ENCODE assay signal across 1 cellular context in the genomic region with DNA sequence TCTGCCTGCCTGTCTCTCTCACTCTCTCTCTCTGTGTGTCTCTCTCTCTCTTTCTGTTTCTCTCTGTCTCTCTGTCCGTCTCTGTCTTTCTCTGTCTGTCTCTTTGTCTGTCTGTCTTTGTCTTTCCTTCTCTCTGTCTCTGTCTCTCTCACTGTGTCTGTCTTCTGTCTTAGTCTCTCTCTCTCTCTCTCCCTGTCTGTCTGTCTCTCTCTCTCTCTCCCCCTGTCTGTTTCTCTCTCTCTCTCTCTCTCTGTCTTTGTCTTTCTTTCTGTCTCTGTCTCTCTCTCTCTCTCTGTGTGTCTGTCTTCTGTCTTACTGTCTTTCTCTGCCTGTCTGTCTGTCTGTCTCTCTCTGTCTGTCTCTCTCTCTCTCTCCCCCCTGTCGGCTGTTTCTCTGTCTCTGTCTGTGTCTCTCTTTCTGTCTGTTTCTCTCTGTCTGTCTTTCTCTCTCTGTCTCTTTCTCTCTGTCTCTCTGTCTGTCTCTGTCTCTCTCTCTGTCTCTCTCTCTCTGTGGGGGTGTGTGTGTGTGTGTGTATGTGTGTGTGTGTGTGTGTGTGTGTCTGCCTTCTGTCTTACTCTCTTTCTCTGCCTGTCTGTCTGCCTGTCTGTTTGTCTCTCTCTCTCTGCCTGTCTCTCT.
TF ChIP-seq lines count a peak whose summit lies in the region.

No MANE protein-coding gene starts in this region.

TF ChIP-seq in K562, 482 proteins besides CTCF, POLR2A, EP300 and RAD21 (continued from another document):
- TF ChIP-seq, protein P1, sequence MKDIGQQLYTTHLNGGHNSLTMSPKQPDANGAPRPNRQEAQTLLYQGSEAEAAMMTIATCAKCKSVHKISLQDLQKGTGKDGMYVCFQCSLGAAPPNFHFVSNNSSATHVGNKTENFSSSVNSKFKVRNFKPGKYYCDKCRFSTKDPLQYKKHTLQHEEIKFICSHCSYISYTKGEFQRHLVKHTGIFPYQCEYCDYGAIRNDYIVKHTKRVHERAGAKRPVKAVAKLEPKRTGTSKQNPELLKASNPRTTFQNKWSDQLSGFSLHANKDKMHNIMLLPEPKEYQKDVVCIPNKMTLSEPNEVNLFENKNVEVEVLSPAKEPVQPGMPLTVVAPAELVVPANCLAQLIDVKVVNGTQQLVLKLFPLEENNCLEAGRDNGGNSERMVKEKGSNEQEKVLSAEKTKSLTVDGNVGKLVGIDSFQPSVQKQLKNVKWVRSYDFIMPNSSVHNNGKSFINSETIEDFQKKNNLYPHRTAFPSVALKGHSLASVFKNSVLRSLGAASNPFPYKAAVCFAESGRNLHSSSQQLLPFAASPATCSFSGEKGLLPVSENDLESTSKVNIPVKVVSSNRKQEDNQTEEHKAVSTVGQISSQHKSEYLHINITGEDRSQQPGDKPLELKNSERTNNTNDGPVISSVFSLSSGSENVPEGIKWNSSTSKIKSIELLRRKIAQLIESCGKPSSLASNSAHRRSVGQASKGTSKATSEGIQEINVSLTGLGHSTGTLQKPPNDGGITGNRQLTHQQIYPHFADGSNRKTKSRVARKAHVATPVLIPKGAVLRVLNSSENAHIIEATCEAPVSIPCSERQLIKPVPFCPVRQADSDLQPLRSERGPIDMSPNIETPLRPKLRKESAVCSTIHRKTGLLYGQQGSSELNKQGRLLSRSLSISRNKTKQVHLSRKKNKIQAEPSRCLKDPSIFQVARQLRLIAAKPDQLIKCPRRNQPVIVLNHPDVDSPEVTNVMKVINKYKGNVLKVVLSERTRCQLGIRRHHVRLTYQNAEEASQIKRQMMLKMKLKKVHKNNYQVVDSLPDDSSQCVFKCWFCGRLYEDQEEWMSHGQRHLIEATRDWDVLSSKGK (CRISPR knock-in tag; IDR thresholded peaks at IDR 0.05): peak; percentile 89
- TF ChIP-seq PTRF (tag; IDR thresholded peaks at IDR 0.05) (peak; percentile 89), ZNF561 (CRISPR knock-in tag; conservative IDR thresholded peaks at IDR 0.05) (peak; percentile 89), MTA2 (IDR thresholded peaks at IDR 0.05; ENCODE audit: low read depth) (peak; percentile 27), CC2D1A (IDR thresholded peaks at IDR 0.05) (peak; percentile 87), ZNF3 (CRISPR knock-in tag; IDR thresholded peaks at IDR 0.05) (peak; percentile 88), DDX20 (tag; IDR thresholded peaks at IDR 0.05; ENCODE audit: low read depth) (peak; percentile 87; the same call in 1 of the 2 replicates), HDAC1 (IDR thresholded peaks at IDR 0.05) (peak; percentile 98 to 99; a peak in 3 of 4 replicates), STAG1 (CRISPR knock-in tag; IDR thresholded peaks at IDR 0.05; ENCODE audit: borderline replicate concordance) (peak; percentile 57; the same call in 1 of the 2 replicates), ZFP1 (CRISPR knock-in tag; IDR thresholded peaks at IDR 0.05) (peak; percentile 79), MCM7 (IDR thresholded peaks at IDR 0.05) (peak; percentile 98 to 99; a peak in 3 of 4 replicates)
- TF ChIP-seq, protein P2, sequence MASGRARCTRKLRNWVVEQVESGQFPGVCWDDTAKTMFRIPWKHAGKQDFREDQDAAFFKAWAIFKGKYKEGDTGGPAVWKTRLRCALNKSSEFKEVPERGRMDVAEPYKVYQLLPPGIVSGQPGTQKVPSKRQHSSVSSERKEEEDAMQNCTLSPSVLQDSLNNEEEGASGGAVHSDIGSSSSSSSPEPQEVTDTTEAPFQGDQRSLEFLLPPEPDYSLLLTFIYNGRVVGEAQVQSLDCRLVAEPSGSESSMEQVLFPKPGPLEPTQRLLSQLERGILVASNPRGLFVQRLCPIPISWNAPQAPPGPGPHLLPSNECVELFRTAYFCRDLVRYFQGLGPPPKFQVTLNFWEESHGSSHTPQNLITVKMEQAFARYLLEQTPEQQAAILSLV (tag; IDR thresholded peaks at IDR 0.05): peak; percentile 95
- TF ChIP-seq, protein P3, sequence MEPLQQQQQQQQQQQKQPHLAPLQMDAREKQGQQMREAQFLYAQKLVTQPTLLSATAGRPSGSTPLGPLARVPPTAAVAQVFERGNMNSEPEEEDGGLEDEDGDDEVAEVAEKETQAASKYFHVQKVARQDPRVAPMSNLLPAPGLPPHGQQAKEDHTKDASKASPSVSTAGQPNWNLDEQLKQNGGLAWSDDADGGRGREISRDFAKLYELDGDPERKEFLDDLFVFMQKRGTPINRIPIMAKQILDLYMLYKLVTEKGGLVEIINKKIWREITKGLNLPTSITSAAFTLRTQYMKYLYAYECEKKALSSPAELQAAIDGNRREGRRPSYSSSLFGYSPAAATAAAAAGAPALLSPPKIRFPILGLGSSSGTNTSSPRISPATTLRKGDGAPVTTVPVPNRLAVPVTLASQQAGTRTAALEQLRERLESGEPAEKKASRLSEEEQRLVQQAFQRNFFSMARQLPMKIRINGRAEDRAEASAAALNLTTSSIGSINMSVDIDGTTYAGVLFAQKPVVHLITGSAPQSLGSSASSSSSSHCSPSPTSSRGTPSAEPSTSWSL (CRISPR knock-in tag; IDR thresholded peaks at IDR 0.05; ENCODE audit: borderline replicate concordance): peak; percentile 99
- TF ChIP-seq, protein P4, sequence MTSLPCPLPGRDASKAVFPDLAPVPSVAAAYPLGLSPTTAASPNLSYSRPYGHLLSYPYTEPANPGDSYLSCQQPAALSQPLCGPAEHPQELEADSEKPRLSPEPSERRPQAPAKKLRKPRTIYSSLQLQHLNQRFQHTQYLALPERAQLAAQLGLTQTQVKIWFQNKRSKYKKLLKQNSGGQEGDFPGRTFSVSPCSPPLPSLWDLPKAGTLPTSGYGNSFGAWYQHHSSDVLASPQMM (CRISPR knock-in tag; IDR thresholded peaks at IDR 0.05): peak; percentile 88; the same call in 1 of the 2 replicates
